8 cellular contexts compared by ENCODE assay signal in the genomic region with DNA sequence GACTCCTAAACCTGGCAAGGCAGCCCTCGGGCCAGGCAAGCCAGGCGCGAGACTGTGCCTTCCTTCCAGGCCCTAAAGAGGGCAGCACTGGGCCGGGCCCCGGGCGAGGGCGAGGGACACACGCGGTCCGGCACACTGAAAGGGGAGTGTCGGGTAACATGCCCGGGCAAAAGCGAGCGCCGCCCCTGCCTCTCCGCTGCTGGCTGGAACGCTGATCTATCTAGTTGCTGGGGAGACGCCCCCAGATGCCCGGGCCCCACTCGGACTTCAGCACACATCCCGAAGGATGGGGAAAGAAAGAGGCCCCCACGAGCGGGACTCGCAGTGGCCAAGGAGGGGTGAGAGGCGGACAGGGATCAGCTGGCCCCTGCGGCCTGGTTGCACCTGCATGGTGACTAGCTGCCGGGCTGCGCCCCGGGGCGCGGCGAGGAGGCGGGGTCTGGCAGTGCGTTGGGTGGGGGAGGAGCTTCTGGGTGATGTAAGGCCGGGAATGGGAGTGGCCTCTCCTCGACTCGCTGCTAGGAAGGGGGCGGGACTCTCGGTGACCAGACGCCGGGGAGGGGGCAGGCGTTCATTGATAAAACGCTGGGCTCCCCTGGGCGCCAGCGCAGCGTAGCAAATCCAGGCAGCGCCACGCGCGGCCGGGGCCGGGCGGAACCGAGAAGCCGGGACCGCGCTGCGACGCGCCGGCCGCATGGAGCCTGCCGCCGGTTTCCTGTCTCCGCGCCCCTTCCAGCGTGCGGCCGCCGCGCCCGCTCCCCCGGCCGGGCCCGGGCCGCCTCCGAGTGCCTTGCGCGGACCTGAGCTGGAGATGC. TPM values are rescaled to one million over a fixed set of nuclear protein-coding genes. Genes with fewer than 3 reads are reported as not detected.
A peak's percentile ranks its signal among the peaks of the same experiment; 100 is the strongest.
DNase-seq lines count a peak whose midpoint lies in the region; ATAC-seq and FAIRE-seq lines count a peak whose summit lies in the region.

A gene (plus strand): TSS at position 608 of the 815 bp plus-strand sequence. CDS start 87 bp downstream, at position 695.

- H3K27ac Mint-ChIP-seq in effector memory CD8-positive, alpha-beta T cell, result peak within 1 kb of the TSS; percentile 99 to 100
- H3K27ac Mint-ChIP-seq in memory B cell, result peak within 1 kb of the TSS; percentile 89

- H3K4me1 Mint-ChIP-seq in effector memory CD8-positive, alpha-beta T cell (ENCODE audit: low read depth in 2 of 2), result peaks cover 22 to 26% of the 10 kb centered on the region in 2 donors
- H3K4me1 Mint-ChIP-seq in memory B cell, result peaks cover 17% of the 10 kb centered on the region

- DNase-seq in Caki2 (ENCODE audit: low read depth) (peak; percentile 98), HTR-8/SVneo (ENCODE audit: insufficient read length, low spot score) (peak; percentile 82), NOMO-1 treated with DMSO at 0.1 percent for 48 hours (lab: John Stamatoyannopoulos, UW; ENCODE audit: unreplicated experiment) (peak; percentile 97), memory B cell (ENCODE audit: low spot score in 2 of 2) (peak; percentile 96 to 97)
- peak; percentile 96 to 97 for DNase-seq in activated CD8-positive, alpha-beta memory T cell treated with anti-CD3 and anti-CD28 coated beads for 4 hours (ENCODE audit: low read depth in 2 of 2)
- peak; percentile 96 to 97 (median 97) for DNase-seq in effector memory CD8-positive, alpha-beta T cell
- peak; percentile 95 for DNase-seq in stimulated activated CD8-positive, alpha-beta memory T cell treated with anti-CD3 and anti-CD28 coated beads, Interleukin-12 subunit alpha, Interleukin-12 subunit beta, amount 100 ng/mL, for 24 hours (ENCODE audit: extremely low read depth)

- in situ Hi-C loops in Caki2 (cut with HindIII; ENCODE audit: low pct_unique_long_range_greater_than_20kb, low sequenced_read_pairs), result no loop called here

- no peaks in the 10 kb centered on the region for H3K9me3 Mint-ChIP-seq in effector memory CD8-positive, alpha-beta T cell
- H3K9me3 Mint-ChIP-seq in memory B cell, result no peaks in the 10 kb centered on the region

- peak within 1 kb of the TSS; percentile 97 to 98 for H3K4me3 Mint-ChIP-seq in effector memory CD8-positive, alpha-beta T cell
- H3K4me3 Mint-ChIP-seq in memory B cell, result peak within 1 kb of the TSS; percentile 87

- peak; percentile 95 for FAIRE-seq in HTR-8/SVneo (lab: Jason Lieb, UNC)

- no peaks in the 10 kb centered on the region for H3K27me3 Mint-ChIP-seq in effector memory CD8-positive, alpha-beta T cell
- no peaks in the 10 kb centered on the region for H3K27me3 Mint-ChIP-seq in memory B cell

- ATAC-seq in GM21367 (IDR thresholded peaks at IDR 0.05; ENCODE audit: unreplicated experiment) (peak; percentile 80), memory B cell (ENCODE audit: low read depth) (peak; percentile 85)
- ATAC-seq in effector memory CD8-positive, alpha-beta T cell (replicated peaks), result peak; percentile 78

- peaks cover 56% of the 10 kb centered on the region for H3K36me3 Mint-ChIP-seq in effector memory CD8-positive, alpha-beta T cell (ENCODE audit: insufficient read depth)
- peaks cover 8% of the 10 kb centered on the region for H3K36me3 Mint-ChIP-seq in memory B cell

RNA-seq across cellular contexts. Expression of the gene that starts here (rescaled TPM):
- total RNA-seq in Caki2 (2014; rRNA removed; shearing (Covaris generic); ENCODE audit: low replicate concordance), result 5.0 and 11.7 TPM in 2 replicates

Comparison
In these comparisons a context has a peak if more than half of its experiments do, and no peak if none do; other contexts are left out.
1. Peak in every context shown above with its lines: DNase-seq and ATAC-seq.